In the genomic region with DNA sequence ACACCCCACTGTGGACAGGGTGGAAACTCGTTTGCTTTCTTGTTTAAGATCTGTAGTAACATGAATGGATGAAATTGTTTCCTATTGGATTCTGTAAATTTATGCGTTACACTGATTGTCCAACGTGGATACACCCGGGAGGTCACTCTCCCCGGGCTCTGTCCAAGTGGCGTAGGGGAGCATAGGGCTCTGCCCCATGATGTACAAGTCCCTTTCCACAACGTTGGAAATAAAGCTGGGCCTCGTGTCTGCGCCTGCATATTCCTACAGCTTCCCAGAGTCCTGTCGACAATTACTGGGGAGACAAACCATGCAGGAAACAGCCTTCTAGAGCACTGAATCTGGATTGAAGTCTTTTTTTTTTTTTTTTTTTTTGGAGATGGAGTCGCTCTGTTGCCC, we compare ENCODE assay signal across 8 cellular contexts. TPM values are rescaled to one million over a fixed set of nuclear protein-coding genes. Genes with fewer than 3 reads are reported as not detected.
DNase-seq lines count a peak whose midpoint lies in the region; ATAC-seq, FAIRE-seq and TF ChIP-seq lines count a peak whose summit lies in the region.

No MANE protein-coding gene starts in this region.

- peaks cover 58 to 59% of the 10 kb centered on the region in 2 donors for H3K4me1 Mint-ChIP-seq in natural killer cell

- H3K4me3 ChIP-seq in NT2/D1 (ENCODE audit: insufficient read length, low read depth), result peak overlapping the region; percentile 85
- H3K4me3 ChIP-seq in choroid plexus epithelial cell (ENCODE audit: low read depth, low read length), result peak overlapping the region; percentile 93

- H3K27me3 Mint-ChIP-seq in natural killer cell (ENCODE audit: low read depth in 2 of 2), result no peaks in the 10 kb centered on the region

- no peaks in the 10 kb centered on the region for H3K4me1 ChIP-seq in NT2/D1 (ENCODE audit: insufficient read depth, insufficient read length)

- H3K36me3 Mint-ChIP-seq in natural killer cell, result no peaks in the 10 kb centered on the region

- no peaks in the 10 kb centered on the region for H3K9me3 Mint-ChIP-seq in natural killer cell

- peak overlapping the region; percentile 95 for H3K9ac ChIP-seq in NT2/D1 (ENCODE audit: insufficient read length, low read depth)

- peaks cover 58% of the 10 kb centered on the region for H3K36me3 ChIP-seq in NT2/D1 (ENCODE audit: insufficient read depth, insufficient read length, low read length)

- no peak for FAIRE-seq in D721Med (lab: Jason Lieb, UNC)

- intact Hi-C loops in natural killer cell (cut with micrococcal nuclease), result loop anchor here (2.0 to 5.0 kb wide), 5 partner anchors 135 to 420 kb away; partner anchors contain the start of genes EYA3, TAF12 and YTHDF2

- DNase-seq in EH (ENCODE audit: low read depth) (peak; percentile 41), NT2/D1 (ENCODE audit: low read depth, low spot score) (no peak), choroid plexus epithelial cell (ENCODE audit: low read depth) (peak; percentile 26), natural killer cell (no peak), D721Med (ENCODE audit: insufficient read length, low spot score) (no peak), NCI-H2171 (lab: John Stamatoyannopoulos, UW) (no peak), Ammon's horn (ENCODE audit: low spot score) (no peak)

- no peak for ATAC-seq in natural killer cell
- ATAC-seq in activated CD4-positive, CD25-positive, alpha-beta regulatory T cell treated with anti-CD3 and anti-CD28 coated beads, Interleukin-2, amount 50 U/mL, for 24 hours, result no peak

- no peak for TF ChIP-seq CTCF in choroid plexus epithelial cell (conservative IDR thresholded peaks at IDR 0.05; ENCODE audit: low read depth, low read length)
- no peak for TF ChIP-seq CTCF in natural killer cell (IDR thresholded peaks at IDR 0.05)
- no peak for TF ChIP-seq CTCF in D721Med (IDR thresholded peaks at IDR 0.05; ENCODE audit: insufficient read depth, missing control alignments)

- H3K27ac Mint-ChIP-seq in natural killer cell, result peak overlapping the region; percentile 97 to 99

- no peaks in the 10 kb centered on the region for H3K27me3 ChIP-seq in NT2/D1 (ENCODE audit: insufficient read depth, insufficient read length)

- H3K9me3 ChIP-seq in NT2/D1 (ENCODE audit: insufficient read depth, low read length), result no peaks in the 10 kb centered on the region

- peak overlapping the region; percentile 99 for H3K4me3 Mint-ChIP-seq in natural killer cell

RNA-seq across cellular contexts. Expression of gene RCC1, which starts 1.4 kb away (rescaled TPM):
- total RNA-seq in natural killer cell, result 10 to 100 TPM; 15.9 to 23.7 (median 19.2) TPM

RNA-seq across cellular contexts. Expression of gene TRNAU1AP, which starts 45.6 kb away (rescaled TPM):
- total RNA-seq in natural killer cell, result 10 to 100 TPM; 28.3 to 38.7 (median 32.1) TPM

Comparison
In these comparisons a context has a peak if more than half of its experiments do, and no peak if none do; other contexts are left out.
1. DNase-seq: peak in EH (single experiment) and choroid plexus epithelial cell (single experiment); none in NT2/D1 (single experiment), natural killer cell (single experiment), D721Med (single experiment), NCI-H2171 (single experiment) and Ammon's horn (single experiment).